1 cellular context compared by ENCODE assay signal in the genomic region with DNA sequence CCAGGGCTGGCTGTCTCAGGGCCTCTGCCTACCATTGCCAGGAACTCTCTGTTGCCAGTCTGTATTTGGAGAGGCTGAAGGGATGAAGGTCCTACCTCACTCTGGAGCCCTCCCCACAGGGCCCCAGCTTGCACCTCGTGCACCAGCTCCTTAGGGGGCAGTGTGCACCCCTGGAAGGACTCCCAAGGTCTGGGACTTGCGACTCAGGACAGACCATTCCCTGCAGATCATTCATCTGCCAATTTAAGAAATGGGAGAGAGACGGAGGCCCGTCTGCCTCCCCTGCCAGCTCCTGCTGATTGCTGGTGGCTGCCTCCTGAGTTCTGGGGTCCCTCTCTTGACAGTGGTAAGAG.
TF ChIP-seq lines count a peak whose summit lies in the region.

No MANE protein-coding gene starts in this region.

TF ChIP-seq in HepG2, 621 proteins besides CTCF, POLR2A, EP300 and RAD21 (continued from another document):
- TF ChIP-seq, protein P1, sequence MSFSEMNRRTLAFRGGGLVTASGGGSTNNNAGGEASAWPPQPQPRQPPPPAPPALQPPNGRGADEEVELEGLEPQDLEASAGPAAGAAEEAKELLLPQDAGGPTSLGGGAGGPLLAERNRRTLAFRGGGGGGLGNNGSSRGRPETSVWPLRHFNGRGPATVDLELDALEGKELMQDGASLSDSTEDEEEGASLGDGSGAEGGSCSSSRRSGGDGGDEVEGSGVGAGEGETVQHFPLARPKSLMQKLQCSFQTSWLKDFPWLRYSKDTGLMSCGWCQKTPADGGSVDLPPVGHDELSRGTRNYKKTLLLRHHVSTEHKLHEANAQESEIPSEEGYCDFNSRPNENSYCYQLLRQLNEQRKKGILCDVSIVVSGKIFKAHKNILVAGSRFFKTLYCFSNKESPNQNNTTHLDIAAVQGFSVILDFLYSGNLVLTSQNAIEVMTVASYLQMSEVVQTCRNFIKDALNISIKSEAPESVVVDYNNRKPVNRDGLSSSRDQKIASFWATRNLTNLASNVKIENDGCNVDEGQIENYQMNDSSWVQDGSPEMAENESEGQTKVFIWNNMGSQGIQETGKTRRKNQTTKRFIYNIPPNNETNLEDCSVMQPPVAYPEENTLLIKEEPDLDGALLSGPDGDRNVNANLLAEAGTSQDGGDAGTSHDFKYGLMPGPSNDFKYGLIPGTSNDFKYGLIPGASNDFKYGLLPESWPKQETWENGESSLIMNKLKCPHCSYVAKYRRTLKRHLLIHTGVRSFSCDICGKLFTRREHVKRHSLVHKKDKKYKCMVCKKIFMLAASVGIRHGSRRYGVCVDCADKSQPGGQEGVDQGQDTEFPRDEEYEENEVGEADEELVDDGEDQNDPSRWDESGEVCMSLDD (CRISPR knock-in tag; IDR thresholded peaks at IDR 0.05; ENCODE audit: borderline replicate concordance): peak; percentile 35; the same call in 1 of the 2 replicates
- TF ChIP-seq ZNF800 (CRISPR knock-in tag; IDR thresholded peaks at IDR 0.05) (0 out of 2 replicates have a peak, but pooled peaks have one; percentile 67), ATF2 (CRISPR knock-in tag; IDR thresholded peaks at IDR 0.05) (peak; percentile 39; the same call in 1 of the 2 replicates), LCORL (IDR thresholded peaks at IDR 0.05) (no peak), LCORL (CRISPR knock-in tag; IDR thresholded peaks at IDR 0.05) (peak; percentile 73; the same call in 1 of the 2 replicates), THAP9 (CRISPR knock-in tag; IDR thresholded peaks at IDR 0.05; ENCODE audit: borderline replicate concordance) (0 out of 2 replicates have a peak, but pooled peaks have one; percentile 34), ZNF350 (CRISPR knock-in tag; IDR thresholded peaks at IDR 0.05; ENCODE audit: borderline replicate concordance, low read depth) (peak; percentile 54; the same call in 1 of the 2 replicates), ARID5B (CRISPR knock-in tag; IDR thresholded peaks at IDR 0.05) (peak; percentile 25; the same call in 1 of the 2 replicates), IKZF5 (CRISPR knock-in tag; IDR thresholded peaks at IDR 0.05) (0 out of 2 replicates have a peak, but pooled peaks have one; percentile 63), CSRNP2 (CRISPR knock-in tag; conservative IDR thresholded peaks at IDR 0.05; ENCODE audit: low read depth) (no peak), ZBTB7A (CRISPR knock-in tag; IDR thresholded peaks at IDR 0.05) (no peak), ZNF30 (CRISPR knock-in tag; IDR thresholded peaks at IDR 0.05) (no peak), SP1 (IDR thresholded peaks at IDR 0.05) (no peak), SP1 (CRISPR knock-in tag; IDR thresholded peaks at IDR 0.05) (no peak), ATF6 (CRISPR knock-in tag; conservative IDR thresholded peaks at IDR 0.05) (0 out of 2 replicates have a peak, but pooled peaks have one; percentile 45), CBX1 (IDR thresholded peaks at IDR 0.05; ENCODE audit: low read depth) (no peak)
